Comparison of ENCODE assay signal across 9 cellular contexts in genomic region chr11:31870609-31871309, GRCh38. TPM values are rescaled to one million over a fixed set of nuclear protein-coding genes. Genes with fewer than 3 reads are reported as not detected.
DNase-seq lines count a peak whose midpoint lies in the region; ATAC-seq, FAIRE-seq and TF ChIP-seq lines count a peak whose summit lies in the region.
"Had no signal": no experiment of that assay in that cellular context is flagged by ENCODE, and none has a peak within 500 bp of the region (broad histone marks: within the 10 kb centered on the region; RNA-seq: fewer than 3 reads in every experiment).

No MANE protein-coding gene starts in this region.

- no peak for TF ChIP-seq POLR2A in thyroid gland (IDR thresholded peaks at IDR 0.05)

- H2AFZ ChIP-seq in OCI-LY1 (ENCODE audit: low read length) (no peak overlapping the region), mammary epithelial cell (ENCODE audit: low read depth, low read length) (peak overlapping the region; percentile 7)

- CTCF ChIA-PET in mammary epithelial cell (lab: Charles Lee; ENCODE audit: low non-redundant PET) = interaction anchor here (1.6 kb wide), 1 partner anchor 229 kb away, joined by 4 read pairs; no protein-coding TSS in a partner anchor

- no peaks in the 10 kb centered on the region for H4K20me1 ChIP-seq in OCI-LY1 (ENCODE audit: insufficient read depth, low read length)
- H4K20me1 ChIP-seq in mammary epithelial cell (ENCODE audit: insufficient read depth, low read length) = no peaks in the 10 kb centered on the region

- H3K79me2 ChIP-seq in OCI-LY1 (ENCODE audit: insufficient read depth, low read length) (no peaks in the 10 kb centered on the region), mammary epithelial cell (ENCODE audit: insufficient read depth, low read length) (no peaks in the 10 kb centered on the region)

- dilution Hi-C loops in mammary epithelial cell (cut with HindIII; ENCODE audit: low sequenced_read_pairs) = no loop called here

- in situ Hi-C loops in mammary epithelial cell (cut with MboI; ENCODE audit: low sequenced_read_pairs in 2 of 2) = loop anchor here in 1 of 2 donors (10.0 to 25.0 kb wide), 3 partner anchors 233 to 483 kb away; no protein-coding TSS in a partner anchor

- BruUV-seq in mammary epithelial cell (replicated peaks; lab: Mats Ljungman, UMichigan) = no TSS peak

- peak; percentile 57 for ATAC-seq in HG02610 (IDR thresholded peaks at IDR 0.05; ENCODE audit: unreplicated experiment)
- no peak for ATAC-seq in HG03280 (IDR thresholded peaks at IDR 0.05; ENCODE audit: unreplicated experiment)

- intact Hi-C loops in mammary epithelial cell (cut with micrococcal nuclease) = loop anchor here (1.0 to 5.0 kb wide), 7 partner anchors 137 to 764 kb away; no protein-coding TSS in a partner anchor
- intact Hi-C loops in kidney (cut with DNase I) = no loop called here
- intact Hi-C loops in thyroid gland (cut with DNase I) = loop anchor here (5.0 kb wide), 1 partner anchor 233 kb away; no protein-coding TSS in a partner anchor

- H3K4me2 ChIP-seq in OCI-LY1 (ENCODE audit: low read length) (no peak overlapping the region), mammary epithelial cell (ENCODE audit: insufficient read depth, low read depth, low read length) (no peak overlapping the region)

- TF ChIP-seq CTCF in OCI-LY1 (IDR thresholded peaks at IDR 0.05; ENCODE audit: low read length) (peak; percentile 61), mammary epithelial cell (conservative IDR thresholded peaks at IDR 0.05 in 1 of 2, IDR thresholded peaks at IDR 0.05 in 1 of 2; ENCODE audit: extremely low read depth in 1 of 2, insufficient read depth in 1 of 2, low read depth in 1 of 2, low read length in 2 of 2) (peak; percentile 42 to 83), kidney (IDR thresholded peaks at IDR 0.05; ENCODE audit: borderline replicate concordance, extremely low read depth, insufficient read depth) (peak; percentile 56), thyroid gland (IDR thresholded peaks at IDR 0.05) (peak in 5 of 6 experiments; percentile 29 to 67 (median 61))

- H3K36me3 ChIP-seq in OCI-LY1 (ENCODE audit: insufficient read depth, low read length) (no peaks in the 10 kb centered on the region), mammary epithelial cell (ENCODE audit: insufficient read depth, low read length) (no peaks in the 10 kb centered on the region), kidney (ENCODE audit: control insufficient read depth in 1 of 2, insufficient read depth in 2 of 2, low read length in 2 of 2) (no peaks in the 10 kb centered on the region), thyroid gland (no peaks in the 10 kb centered on the region)

- H3K4me3 ChIP-seq in OCI-LY1 (ENCODE audit: low read depth, low read length, poor library complexity, severe bottlenecking) (no peak overlapping the region), mammary epithelial cell (replicated peaks in 1 of 3; ENCODE audit: insufficient read depth in 1 of 3, low read depth in 2 of 3, low read length in 3 of 3) (no peak overlapping the region), kidney (ENCODE audit: low read length in 2 of 2) (no peak overlapping the region), thyroid gland (replicated peaks in 1 of 3) (no peak overlapping the region)

- H3K9me2 ChIP-seq in OCI-LY1 (ENCODE audit: low read depth, low read length) = no peaks in the 10 kb centered on the region

- H3F3A ChIP-seq in OCI-LY1 (ENCODE audit: insufficient read depth, low read length) = no peaks in the 10 kb centered on the region

- H3K4me1 ChIP-seq in OCI-LY1 (ENCODE audit: insufficient read depth, low read length, severe bottlenecking) (no peaks in the 10 kb centered on the region), mammary epithelial cell (ENCODE audit: insufficient read depth, low read length) (peaks cover 7% of the 10 kb centered on the region), kidney (ENCODE audit: control insufficient read depth in 1 of 2, insufficient read depth in 1 of 2, low read depth in 1 of 2, low read length in 2 of 2) (peaks cover 0 to 4% of the 10 kb centered on the region in 2 donors), thyroid gland (no peaks in the 10 kb centered on the region)

- H3K9me3 ChIP-seq in OCI-LY1 (ENCODE audit: low read length) (no peaks in the 10 kb centered on the region), mammary epithelial cell (replicated peaks; ENCODE audit: insufficient read depth, low read length) (no peaks in the 10 kb centered on the region), kidney (ENCODE audit: control insufficient read depth in 1 of 2, low read length in 2 of 2) (no peaks in the 10 kb centered on the region), thyroid gland (no peaks in the 10 kb centered on the region)

- DNase-seq in DMS53 treated with DMSO at 0.1 percent for 48 hours (lab: John Stamatoyannopoulos, UW; ENCODE audit: unreplicated experiment) = peak; percentile 4
- DNase-seq in mammary epithelial cell = peak; percentile 23
- peak; percentile 55 for DNase-seq in kidney
- DNase-seq in thyroid gland = peak; percentile 52 to 61
- no peak for DNase-seq in occipital lobe (lab: John Stamatoyannopoulos, UW)

- whole genome bisulfite sequencing in mammary epithelial cell (ENCODE audit: low coverage, missing lambda C conversion rate) = 23% methylated on average over 10 of the region's 13 CpGs
- 13 to 22% methylated on average over 12 to 13 of the region's 13 CpGs for WGBS in thyroid gland, 2 donors

- H3K9ac ChIP-seq in OCI-LY1 (ENCODE audit: low read length) = no peak overlapping the region
- no peak overlapping the region for H3K9ac ChIP-seq in mammary epithelial cell (ENCODE audit: insufficient read depth, low read length)
- no peak overlapping the region for H3K9ac ChIP-seq in kidney (ENCODE audit: low read length in 2 of 2)

- H3K27ac ChIP-seq in OCI-LY1 (ENCODE audit: low read depth, low read length, poor library complexity, severe bottlenecking) (no peak overlapping the region), mammary epithelial cell (ENCODE audit: insufficient read depth, low read depth, low read length) (no peak overlapping the region), kidney (ENCODE audit: low read depth in 2 of 2, low read length in 2 of 2) (no peak overlapping the region), thyroid gland (no peak overlapping the region)

- no peaks in the 10 kb centered on the region for H3K27me3 ChIP-seq in OCI-LY1 (ENCODE audit: insufficient read depth, low read length)
- no peaks in the 10 kb centered on the region for H3K27me3 ChIP-seq in mammary epithelial cell (ENCODE audit: insufficient read depth, low read length)
- no peaks in the 10 kb centered on the region for H3K27me3 ChIP-seq in thyroid gland

- no peak for FAIRE-seq in kidney (lab: Jason Lieb, UNC)
- FAIRE-seq: TTC549 had no signal

RNA-seq across cellular contexts. Expression of gene PAX6, which starts 59.6 kb away (rescaled TPM):
- 1 to 10 TPM in 1 of 2 donors, under 1 TPM in 1; 0.40 to 1.0 TPM for total RNA-seq in mammary epithelial cell
- polyA plus RNA-seq in mammary epithelial cell = not detected
- not detected for polyA minus RNA-seq in mammary epithelial cell
- total RNA-seq in kidney = not detected
- polyA plus RNA-seq in kidney (ENCODE audit: insufficient read depth, low read depth, low replicate concordance) = not detected
- total RNA-seq in thyroid gland = not detected
- total RNA-seq in occipital lobe = 16.4 TPM
